Comparison of ENCODE assay signal across 8 cellular contexts in genomic region chr6:39980839-39981580, GRCh38. TPM values are rescaled to one million over a fixed set of nuclear protein-coding genes. Genes with fewer than 3 reads are reported as not detected.
DNase-seq lines count a peak whose midpoint lies in the region; ATAC-seq and TF ChIP-seq lines count a peak whose summit lies in the region.

No MANE protein-coding gene starts in this region.

- ATAC-seq in lower lobe of right lung (peak; percentile 69 to 81), GM21529 (IDR thresholded peaks at IDR 0.05; ENCODE audit: unreplicated experiment) (no peak)
- ATAC-seq in activated CD4-positive, CD25-positive, alpha-beta regulatory T cell treated with anti-CD3 and anti-CD28 coated beads, Interleukin-2, amount 50 U/mL, for 24 hours, result no peak

- DNase-seq in D341Med (ENCODE audit: low spot score) (peak; percentile 63), NOMO-1 treated with dmso at 0.1 percent for 144 hours (lab: John Stamatoyannopoulos, UW; ENCODE audit: unreplicated experiment) (peak; percentile 8), dermis blood vessel endothelial cell (peak; percentile 52), lower lobe of right lung (no peak)
- DNase-seq in activated T-cell treated with anti-CD3 and anti-CD28 coated beads, Interleukin-2, amount 50 U/mL, for 1 hour, result no peak

- no peaks in the 10 kb centered on the region for H3K9me3 ChIP-seq in HEK293 (ENCODE audit: control insufficient read depth, insufficient read depth, low read depth, low read length)
- H3K9me3 ChIP-seq in lower lobe of right lung, result no peaks in the 10 kb centered on the region

- POLR2A ChIA-PET in HEK293 (lab: Yijun Ruan, JAX), result interaction anchor here (0.7 kb wide), 1 partner anchor 50 kb away, joined by 3 read pairs; no protein-coding TSS in a partner anchor

- no peaks in the 10 kb centered on the region for H3K27me3 ChIP-seq in lower lobe of right lung (ENCODE audit: low read depth)

- H3K4me3 ChIP-seq in HEK293 (ENCODE audit: low read depth, low read length) (no peak overlapping the region), lower lobe of right lung (no peak overlapping the region)

- no peaks in the 10 kb centered on the region for H3K4me1 ChIP-seq in HEK293 (ENCODE audit: control insufficient read depth, insufficient read depth, low read length)
- H3K4me1 ChIP-seq in lower lobe of right lung, result peaks cover 20% of the 10 kb centered on the region

- intact Hi-C loops in lower lobe of right lung (cut with DNase I), result no loop called here

- H3K36me3 ChIP-seq in HEK293 (ENCODE audit: control insufficient read depth in 2 of 2, insufficient read depth in 1 of 2, low read length in 2 of 2) (no peaks in the 10 kb centered on the region), lower lobe of right lung (no peaks in the 10 kb centered on the region)

- H3K27ac ChIP-seq in HEK293 (ENCODE audit: extremely low read depth, low read depth, low read length), result no peak overlapping the region
- H3K27ac ChIP-seq in lower lobe of right lung, result peak overlapping the region; percentile 18

- CTCF ChIA-PET in HEK293 (lab: Yijun Ruan, JAX), result interaction anchor here (0.5 to 2.0 kb wide), 29 partner anchors 11 to 1769 kb away, joined by 3 to 28 read pairs (median 4); partner anchors contain the start of gene LRFN2

- TF ChIP-seq CTCF in HEK293 (tag by site-specific recombination; IDR thresholded peaks at IDR 0.05), result peak; percentile 71; the same call in 1 of the 2 replicates
- peak; percentile 45 for TF ChIP-seq CTCF in lower lobe of right lung (IDR thresholded peaks at IDR 0.05)

TF ChIP-seq in HEK293, 187 proteins besides CTCF, POLR2A, EP300 and RAD21:
- TF ChIP-seq ZNF473 (tag by site-specific recombination; IDR thresholded peaks at IDR 0.05) (no peak), ZNF341 (tag by site-specific recombination; IDR thresholded peaks at IDR 0.05; ENCODE audit: low read depth) (no peak), ZNF596 (tag by site-specific recombination; IDR thresholded peaks at IDR 0.05) (no peak), HOXD13 (CRISPR knock-in tag; IDR thresholded peaks at IDR 0.05; ENCODE audit: borderline replicate concordance) (no peak), KLF10 (tag by site-specific recombination; IDR thresholded peaks at IDR 0.05) (no peak), ZNF2 (tag by site-specific recombination; IDR thresholded peaks at IDR 0.05) (peak; percentile 65), ZNF837 (tag by site-specific recombination; IDR thresholded peaks at IDR 0.05) (no peak), TCF7L2 (IDR thresholded peaks at IDR 0.05; ENCODE audit: borderline replicate concordance, low read depth, low read length) (no peak), ZNF843 (tag by site-specific recombination; IDR thresholded peaks at IDR 0.05) (no peak), ZNF654 (tag by site-specific recombination; IDR thresholded peaks at IDR 0.05; ENCODE audit: low read depth) (peak; percentile 94)
- TF ChIP-seq, protein P1, sequence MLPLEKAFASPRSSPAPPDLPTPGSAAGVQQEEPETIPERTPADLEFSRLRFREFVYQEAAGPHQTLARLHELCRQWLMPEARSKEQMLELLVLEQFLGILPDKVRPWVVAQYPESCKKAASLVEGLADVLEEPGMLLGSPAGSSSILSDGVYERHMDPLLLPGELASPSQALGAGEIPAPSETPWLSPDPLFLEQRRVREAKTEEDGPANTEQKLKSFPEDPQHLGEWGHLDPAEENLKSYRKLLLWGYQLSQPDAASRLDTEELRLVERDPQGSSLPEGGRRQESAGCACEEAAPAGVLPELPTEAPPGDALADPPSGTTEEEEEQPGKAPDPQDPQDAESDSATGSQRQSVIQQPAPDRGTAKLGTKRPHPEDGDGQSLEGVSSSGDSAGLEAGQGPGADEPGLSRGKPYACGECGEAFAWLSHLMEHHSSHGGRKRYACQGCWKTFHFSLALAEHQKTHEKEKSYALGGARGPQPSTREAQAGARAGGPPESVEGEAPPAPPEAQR (tag by site-specific recombination; IDR thresholded peaks at IDR 0.05), result no peak
- TF ChIP-seq, protein P2, sequence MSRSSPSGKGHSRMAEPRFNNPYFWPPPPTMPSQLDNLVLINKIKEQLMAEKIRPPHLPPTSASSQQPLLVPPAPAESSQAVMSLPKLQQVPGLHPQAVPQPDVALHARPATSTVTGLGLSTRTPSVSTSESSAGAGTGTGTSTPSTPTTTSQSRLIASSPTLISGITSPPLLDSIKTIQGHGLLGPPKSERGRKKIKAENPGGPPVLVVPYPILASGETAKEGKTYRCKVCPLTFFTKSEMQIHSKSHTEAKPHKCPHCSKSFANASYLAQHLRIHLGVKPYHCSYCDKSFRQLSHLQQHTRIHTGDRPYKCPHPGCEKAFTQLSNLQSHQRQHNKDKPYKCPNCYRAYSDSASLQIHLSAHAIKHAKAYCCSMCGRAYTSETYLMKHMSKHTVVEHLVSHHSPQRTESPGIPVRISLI (tag by site-specific recombination; IDR thresholded peaks at IDR 0.05), result peak; percentile 93
TF ChIP-seq in HEK293: peak in this region for 3.

RNA-seq across cellular contexts. Expression of gene MOCS1, which starts 46.7 kb away (rescaled TPM):
- 12.8 and 19.7 TPM in 2 replicates for total RNA-seq in dermis blood vessel endothelial cell
- 22.9 TPM for total RNA-seq in lower lobe of right lung

Comparison
In these comparisons a context has a peak if more than half of its experiments do, and no peak if none do; other contexts are left out.
1. DNase-seq: peak in D341Med (single experiment), NOMO-1 treated with dmso at 0.1 percent for 144 hours (single experiment) and dermis blood vessel endothelial cell (single experiment); none in lower lobe of right lung (single experiment) and activated T-cell treated with anti-CD3 and anti-CD28 coated beads, Interleukin-2, amount 50 U/mL, for 1 hour (single experiment).
2. ATAC-seq: peak in lower lobe of right lung (2 of 2); none in GM21529 (single experiment) and activated CD4-positive, CD25-positive, alpha-beta regulatory T cell treated with anti-CD3 and anti-CD28 coated beads, Interleukin-2, amount 50 U/mL, for 24 hours (0 of 2).